Comparison of ENCODE assay signal across 8 cellular contexts in the genomic region with DNA sequence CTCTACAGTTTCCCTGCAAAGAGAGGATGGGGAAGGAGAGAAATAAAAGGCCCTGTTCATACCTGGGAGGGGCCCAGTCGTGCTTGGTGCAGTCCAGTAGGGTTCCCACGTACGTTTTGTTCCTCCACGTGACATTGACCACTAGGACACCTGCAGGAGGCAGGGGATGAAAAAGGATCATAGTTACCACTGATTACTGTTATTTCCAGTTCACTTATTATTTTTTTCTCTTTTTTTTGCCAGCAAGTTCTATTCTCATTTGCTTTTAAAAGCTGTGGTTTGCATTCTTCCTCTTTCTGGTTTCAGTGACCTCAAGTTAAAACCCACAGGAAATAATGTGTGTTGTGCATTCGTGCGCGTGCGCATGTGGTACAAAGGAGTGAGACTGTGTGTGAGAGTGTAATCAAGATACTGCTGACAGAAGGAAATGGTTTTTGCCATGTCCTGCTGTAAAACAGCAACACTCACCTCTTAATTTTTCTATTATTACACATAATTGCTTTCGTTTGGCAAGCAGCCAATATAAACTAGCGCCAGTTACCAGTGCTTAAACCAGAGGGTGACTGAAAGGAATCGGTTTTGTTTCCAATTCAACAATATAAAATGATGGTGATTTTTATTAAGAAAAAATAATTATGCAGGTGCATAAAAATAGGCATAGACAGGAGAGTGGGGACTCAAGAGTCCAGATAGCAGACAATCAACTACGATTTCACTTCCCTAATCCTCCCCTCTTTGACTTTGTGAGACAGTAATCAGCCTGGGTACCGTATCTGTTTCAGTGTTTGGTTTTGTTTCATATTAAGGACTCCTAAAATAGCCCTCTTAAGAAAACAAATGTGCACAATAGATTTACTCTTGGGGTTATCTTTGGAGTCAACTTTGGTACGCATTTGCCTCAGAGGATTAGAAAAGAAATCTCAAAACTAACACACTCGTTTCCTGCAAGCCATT.
DNase-seq lines count a peak whose midpoint lies in the region; ATAC-seq, FAIRE-seq and TF ChIP-seq lines count a peak whose summit lies in the region.

No MANE protein-coding gene starts in this region.

- H3K18ac ChIP-seq in H9 (ENCODE audit: insufficient read length, low read depth, low read length) = no peak overlapping the region

- no peak overlapping the region for H3K4me3 Mint-ChIP-seq in H9

- TF ChIP-seq POLR2A in HepG2 (IDR thresholded peaks at IDR 0.05; ENCODE audit: insufficient read depth in 1 of 2, low read depth in 2 of 2, low read length in 2 of 2) = no peak

- WGBS in HepG2 (ENCODE audit: low lambda C conversion rate) = 54% methylated on average over 15 of the region's 15 CpGs
- no CpG with 5 or more reads among the region's 15 CpGs for WGBS in H9 (ENCODE audit: extremely low coverage, insufficient read length, low lambda C conversion rate)

- H3K4ac ChIP-seq in H9 (ENCODE audit: low read depth, low read length) = no peak overlapping the region

- H2AK5ac ChIP-seq in H9 (ENCODE audit: insufficient read length, low read length) = no peak overlapping the region

- in situ Hi-C loops in HepG2 (cut with HindIII; ENCODE audit: extremely low pct_ligation_motif_present, low pct_unique_long_range_greater_than_20kb) = loop anchor here (25.0 kb wide), 1 partner anchor 363 kb away; no protein-coding TSS in a partner anchor

- TF ChIP-seq EP300 in HepG2 (IDR thresholded peaks at IDR 0.05; ENCODE audit: low read depth in 2 of 2, low read length in 2 of 2) = no peak
- TF ChIP-seq EP300 in HepG2 (CRISPR knock-in tag; IDR thresholded peaks at IDR 0.05; ENCODE audit: borderline replicate concordance) = no peak

- H3T11ph ChIP-seq in H9 (ENCODE audit: low read length) = no peak overlapping the region

- H2AFZ ChIP-seq in HepG2 (ENCODE audit: low read length) = no peak overlapping the region
- H2AFZ ChIP-seq in H9 (ENCODE audit: low read length) = no peak overlapping the region

- no peak overlapping the region for H4K5ac ChIP-seq in H9 (ENCODE audit: insufficient read length, low read depth, low read length)

- peaks cover 4% of the 10 kb centered on the region for H3K23me2 ChIP-seq in H9 (ENCODE audit: insufficient read length, low read depth, low read length, poor library complexity, severe bottlenecking)

- BruUV-seq in HepG2 (replicated peaks; lab: Mats Ljungman, UMichigan) = no TSS peak

- DNase-seq in NCI-H2107 (lab: John Stamatoyannopoulos, UW) (peak; percentile 34), WERI-Rb-1 (no peak), HepG2 (ENCODE audit: low spot score) (no peak), H9 (no peak)
- peak; percentile 79 for DNase-seq in central memory CD4-positive, alpha-beta T cell
- peak; percentile 20 for DNase-seq in stimulated activated CD8-positive, alpha-beta memory T cell treated with anti-CD3 and anti-CD28 coated beads, Interleukin-15, amount 100 ng/mL, for 24 hours (ENCODE audit: low read depth)

- H4K20me1 ChIP-seq in HepG2 (ENCODE audit: insufficient read depth, low read length) (no peaks in the 10 kb centered on the region), H9 (ENCODE audit: control insufficient read depth, insufficient read depth, insufficient read length) (no peaks in the 10 kb centered on the region)

- H2BK12ac ChIP-seq in H9 (ENCODE audit: insufficient read length, low read depth, low read length) = no peak overlapping the region

- H3K36me3 Mint-ChIP-seq in H9 (ENCODE audit: insufficient read depth in 1 of 3, low read depth in 3 of 3) = peaks cover 27 to 44% (median 42%) of the 10 kb centered on the region in 3 experiments

- H3K4me1 ChIP-seq in HepG2 (ENCODE audit: insufficient read depth, low read length) = peaks cover 80% of the 10 kb centered on the region
- H3K4me1 ChIP-seq in H9 (ENCODE audit: insufficient read depth, low read length) = peaks cover 4% of the 10 kb centered on the region; the same call in 1 of the 2 replicates

- no peaks in the 10 kb centered on the region for H3K9me3 Mint-ChIP-seq in H9

- peaks cover 40 to 50% of the 10 kb centered on the region in 2 experiments for H3K4me1 Mint-ChIP-seq in H9

- H2BK5ac ChIP-seq in H9 (ENCODE audit: insufficient read length, low read length) = no peak overlapping the region

- H3K4me3 ChIP-seq in WERI-Rb-1 (ENCODE audit: low read depth, low read length) (no peak overlapping the region; the same call in 1 of the 2 replicates), HepG2 (replicated peaks in 1 of 3; ENCODE audit: insufficient read depth in 1 of 3, low read depth in 2 of 3, low read length in 3 of 3) (no peak overlapping the region)

- TF ChIP-seq RAD21 in HepG2 (CRISPR knock-in tag; IDR thresholded peaks at IDR 0.05) = no peak

- ATAC-seq in GM18520 (IDR thresholded peaks at IDR 0.05; ENCODE audit: unreplicated experiment) (peak; percentile 66), HG02981 (IDR thresholded peaks at IDR 0.05; ENCODE audit: unreplicated experiment) (peak; percentile 82), HepG2 (no peak)

- H3K27me3 ChIP-seq in WERI-Rb-1 (ENCODE audit: insufficient read depth, low read depth, severe bottlenecking) (no peaks in the 10 kb centered on the region), HepG2 (ENCODE audit: control insufficient read depth in 1 of 2, insufficient read depth in 2 of 2, low read length in 2 of 2) (no peaks in the 10 kb centered on the region), H9 (ENCODE audit: insufficient read depth, low read length) (no peaks in the 10 kb centered on the region)

- FAIRE-seq in HepG2 (lab: Jason Lieb, UNC) = no peak

- no peak overlapping the region for H4K91ac ChIP-seq in H9 (ENCODE audit: insufficient read length, low read depth, low read length)

- H3K36me3 ChIP-seq in WERI-Rb-1 = peaks cover 31% of the 10 kb centered on the region
- no peaks in the 10 kb centered on the region for H3K36me3 ChIP-seq in HepG2 (replicated peaks in 1 of 2; ENCODE audit: control insufficient read depth in 1 of 2, insufficient read depth in 2 of 2, low read length in 2 of 2)

- H2BK120ac ChIP-seq in H9 (ENCODE audit: low read depth, low read length, poor library complexity, severe bottlenecking) = no peak overlapping the region

- CTCF ChIA-PET in HepG2 (lab: Yijun Ruan, JAX; ENCODE audit: low intra/inter-chr PET ratio, low total read pairs) = no interaction called here

- H3K4me2 ChIP-seq in HepG2 (ENCODE audit: low read depth, low read length) (peak overlapping the region; percentile 10; the same call in 1 of the 2 replicates), H9 (ENCODE audit: insufficient read depth, insufficient read length, low read length) (no peak overlapping the region)

- H3K9me3 ChIP-seq in WERI-Rb-1 (ENCODE audit: severe bottlenecking) = no peaks in the 10 kb centered on the region
- H3K9me3 ChIP-seq in HepG2 (ENCODE audit: low read length) = no peaks in the 10 kb centered on the region
- no peaks in the 10 kb centered on the region for H3K9me3 ChIP-seq in H9 (ENCODE audit: control insufficient read depth, low read depth, low read length)

- no peaks in the 10 kb centered on the region; the same call in 1 of the 2 replicates for H3K27me3 Mint-ChIP-seq in H9 (ENCODE audit: low read depth)

- peak overlapping the region in 1 of 3 experiments; percentile 55; a peak in 1 of 7 replicates for H3K27ac Mint-ChIP-seq in H9

- H3K27ac ChIP-seq in WERI-Rb-1 (peak overlapping the region; percentile 21; the same call in 1 of the 2 replicates), HepG2 (ENCODE audit: extremely low read length, insufficient read depth, low read length) (no peak overlapping the region), H9 (ENCODE audit: insufficient read length, low read depth, low read length) (no peak overlapping the region)

- H3K14ac ChIP-seq in H9 (ENCODE audit: insufficient read depth, low read length) = no peak overlapping the region

- no peak overlapping the region for H2BK20ac ChIP-seq in H9 (ENCODE audit: low read depth, low read length, poor library complexity, severe bottlenecking)

- no peak overlapping the region for H2BK15ac ChIP-seq in H9 (ENCODE audit: low read depth, low read length)

- POLR2A ChIA-PET in HepG2 (lab: Yijun Ruan, JAX) = no interaction called here

- peaks cover 2% of the 10 kb centered on the region for H3K79me1 ChIP-seq in H9 (ENCODE audit: insufficient read depth, low read depth, low read length, poor library complexity, severe bottlenecking)

- no peak overlapping the region for H3K56ac ChIP-seq in H9 (ENCODE audit: insufficient read length, low read depth, low read length)

- intact Hi-C loops in HepG2 (cut with micrococcal nuclease; ENCODE audit: unreplicated experiment) = no loop called here

- no peak for TF ChIP-seq CTCF in WERI-Rb-1 (IDR thresholded peaks at IDR 0.05; ENCODE audit: low read depth, low read length)
- no peak for TF ChIP-seq CTCF in HepG2 (CRISPR knock-in tag; IDR thresholded peaks at IDR 0.05)
- no peak for TF ChIP-seq CTCF in H9 (conservative IDR thresholded peaks at IDR 0.05)

- H3K23ac ChIP-seq in H9 (ENCODE audit: insufficient read length, low read depth, low read length) = no peak overlapping the region

- no peak overlapping the region for H4K8ac ChIP-seq in H9 (replicated peaks; ENCODE audit: insufficient read length, low read depth, low read length)

- H3K79me2 ChIP-seq in HepG2 (ENCODE audit: insufficient read depth, low read length) = no peaks in the 10 kb centered on the region
- H3K79me2 ChIP-seq in H9 (ENCODE audit: insufficient read depth, low read length) = peaks cover 2% of the 10 kb centered on the region; the same call in 1 of the 2 replicates

- H3K9ac ChIP-seq in HepG2 (ENCODE audit: insufficient read depth, low read depth, low read length) (no peak overlapping the region), H9 (ENCODE audit: extremely low read depth, insufficient read length, low read length) (no peak overlapping the region)

TF ChIP-seq in HepG2, 621 proteins besides CTCF, POLR2A, EP300 and RAD21:
- TF ChIP-seq SOX13 (IDR thresholded peaks at IDR 0.05) = no peak
- TF ChIP-seq SOX13 (CRISPR knock-in tag; conservative IDR thresholded peaks at IDR 0.05 in 1 of 2, IDR thresholded peaks at IDR 0.05 in 1 of 2) = 0 out of 4 replicates have a peak, but pooled peaks of 1 of the 2 experiments have one; percentile 11
- TF ChIP-seq, protein P1, sequence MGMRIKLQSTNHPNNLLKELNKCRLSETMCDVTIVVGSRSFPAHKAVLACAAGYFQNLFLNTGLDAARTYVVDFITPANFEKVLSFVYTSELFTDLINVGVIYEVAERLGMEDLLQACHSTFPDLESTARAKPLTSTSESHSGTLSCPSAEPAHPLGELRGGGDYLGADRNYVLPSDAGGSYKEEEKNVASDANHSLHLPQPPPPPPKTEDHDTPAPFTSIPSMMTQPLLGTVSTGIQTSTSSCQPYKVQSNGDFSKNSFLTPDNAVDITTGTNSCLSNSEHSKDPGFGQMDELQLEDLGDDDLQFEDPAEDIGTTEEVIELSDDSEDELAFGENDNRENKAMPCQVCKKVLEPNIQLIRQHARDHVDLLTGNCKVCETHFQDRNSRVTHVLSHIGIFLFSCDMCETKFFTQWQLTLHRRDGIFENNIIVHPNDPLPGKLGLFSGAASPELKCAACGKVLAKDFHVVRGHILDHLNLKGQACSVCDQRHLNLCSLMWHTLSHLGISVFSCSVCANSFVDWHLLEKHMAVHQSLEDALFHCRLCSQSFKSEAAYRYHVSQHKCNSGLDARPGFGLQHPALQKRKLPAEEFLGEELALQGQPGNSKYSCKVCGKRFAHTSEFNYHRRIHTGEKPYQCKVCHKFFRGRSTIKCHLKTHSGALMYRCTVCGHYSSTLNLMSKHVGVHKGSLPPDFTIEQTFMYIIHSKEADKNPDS (CRISPR knock-in tag; IDR thresholded peaks at IDR 0.05) = no peak
TF ChIP-seq in HepG2: peak in this region for 1.

Comparison
In these comparisons a context has a peak if more than half of its experiments do, and no peak if none do; other contexts are left out.
1. DNase-seq: peak in NCI-H2107 (single experiment), central memory CD4-positive, alpha-beta T cell (single experiment) and stimulated activated CD8-positive, alpha-beta memory T cell treated with anti-CD3 and anti-CD28 coated beads, Interleukin-15, amount 100 ng/mL, for 24 hours (single experiment); none in WERI-Rb-1 (single experiment), HepG2 (single experiment) and H9 (single experiment).